In the genomic region with DNA sequence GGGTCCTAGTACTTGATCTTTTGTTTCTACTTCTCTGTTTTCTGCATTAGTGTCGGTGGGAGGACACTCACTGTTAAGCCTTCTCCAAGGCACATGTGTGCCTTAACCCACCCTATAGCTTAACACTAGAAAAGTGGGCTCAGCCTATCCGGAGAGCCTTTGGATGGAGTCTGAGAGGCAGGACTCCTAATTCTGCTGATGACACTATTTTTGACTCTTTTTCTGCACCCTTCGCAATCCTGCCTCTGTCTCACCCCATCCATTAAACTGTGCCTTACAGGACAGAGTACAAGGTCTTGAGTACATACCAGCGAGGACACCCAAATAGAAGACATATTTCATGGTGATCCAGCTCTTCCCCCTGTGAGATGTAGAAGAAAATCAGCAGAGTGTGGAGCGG, we compare ENCODE assay signal across 10 cellular contexts. TPM values are rescaled to one million over a fixed set of nuclear protein-coding genes. Genes with fewer than 3 reads are reported as not detected.
"Had no signal": no experiment of that assay in that cellular context is flagged by ENCODE, and none has a peak within 500 bp of the region (broad histone marks: within the 10 kb centered on the region; RNA-seq: fewer than 3 reads in every experiment).

No MANE protein-coding gene starts in this region.

- H2AFZ ChIP-seq: GM23338 had no signal

- H3K27ac ChIP-seq: HL-60 had no signal

- H3K4me3 Mint-ChIP-seq: GM23338, H9, IgD-negative memory B cell had no signal

- H3K4me2 ChIP-seq: GM23338 had no signal

- H3K9me3 Mint-ChIP-seq: GM23338, H9, IgD-negative memory B cell had no signal

- H3K36me3 Mint-ChIP-seq: IgD-negative memory B cell had no signal

- FAIRE-seq: H1, H54, HepG2 had no signal

- H3K4me3 ChIP-seq: GM23338 had no signal

- H3K4me1 Mint-ChIP-seq: GM23338, IgD-negative memory B cell had no signal

- H3K27ac Mint-ChIP-seq: GM23338, IgD-negative memory B cell had no signal

- ATAC-seq: GM23338, HepG2 had no signal

- DNase-seq: H9, HCEC 1CT, KG1 had no signal

RNA-seq across cellular contexts. Expression of a gene that starts 0.6 kb away (rescaled TPM):
- total RNA-seq: GM23338, H1, H9, HepG2, HT1080 had no signal
- polyA plus RNA-seq: H1, HepG2, IgD-negative memory B cell had no signal
